8 cellular contexts compared by ENCODE assay signal in the genomic region with DNA sequence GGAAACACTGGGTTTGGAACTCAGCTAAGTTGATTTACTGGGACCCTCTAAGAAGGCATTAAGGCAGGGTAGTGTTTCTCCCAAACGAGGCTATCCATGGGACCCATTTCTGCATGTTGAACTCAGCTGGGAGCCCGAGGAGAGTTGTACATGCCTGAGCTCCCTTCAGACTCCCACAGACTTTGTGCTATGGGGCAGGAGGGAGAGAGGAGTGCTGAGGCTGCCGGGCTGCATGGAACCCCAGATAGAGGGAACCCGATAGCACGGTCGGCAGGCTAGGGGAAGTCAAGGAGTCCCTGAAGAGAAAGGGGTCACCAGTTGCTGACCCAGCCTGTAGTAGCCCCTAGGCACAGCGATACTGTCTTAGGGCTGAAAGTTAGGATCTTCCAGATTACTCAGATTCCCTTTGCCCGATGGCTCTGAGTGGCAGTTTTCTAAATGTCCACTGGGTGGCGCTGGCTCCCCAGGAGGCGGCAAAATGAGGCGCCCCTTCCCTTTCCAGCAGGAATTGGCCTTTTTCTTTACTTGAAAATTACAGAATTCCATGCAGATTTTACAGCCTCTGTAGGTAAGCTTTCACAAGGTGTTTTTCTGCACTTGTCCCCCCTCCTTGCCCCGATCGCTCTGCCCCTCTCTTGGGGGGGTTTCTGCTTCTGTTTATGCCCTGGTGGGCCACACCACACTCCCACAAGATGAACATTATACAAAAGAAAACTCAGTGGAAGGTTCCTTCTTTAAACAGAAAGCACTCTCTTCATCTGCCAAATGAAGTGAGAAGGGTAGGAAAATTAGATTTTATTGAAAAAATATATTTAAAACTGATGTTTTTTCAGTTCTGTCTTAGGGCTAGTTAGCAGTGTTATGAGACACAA. TPM values are rescaled to one million over a fixed set of nuclear protein-coding genes. Genes with fewer than 3 reads are reported as not detected.
DNase-seq lines count a peak whose midpoint lies in the region; ATAC-seq and TF ChIP-seq lines count a peak whose summit lies in the region.

No MANE protein-coding gene starts in this region.

- peaks cover 9 to 46% of the 10 kb centered on the region in 2 donors for H3K4me1 ChIP-seq in left lung

- H3K36me3 ChIP-seq in left lung, result peaks cover 0 to 37% of the 10 kb centered on the region in 2 donors

- H3K27me3 ChIP-seq in left lung, result no peaks in the 10 kb centered on the region

- peak; percentile 61 for DNase-seq in NCI-H82 (lab: John Stamatoyannopoulos, UW)
- no peak for DNase-seq in NCI-H82 treated with DMSO at 0.1 percent for 48 hours (lab: John Stamatoyannopoulos, UW; ENCODE audit: unreplicated experiment)
- DNase-seq in NCI-H128 (lab: John Stamatoyannopoulos, UW; ENCODE audit: unreplicated experiment), result peak; percentile 17
- peak; percentile 54 to 56 for DNase-seq in activated CD4-positive, alpha-beta T cell treated with anti-CD3 and anti-CD28 coated beads for 24 hours (ENCODE audit: low read depth in 2 of 2)
- DNase-seq in chondrocyte (ENCODE audit: low spot score), result no peak
- peak in 1 of 2 donors; percentile 62 for DNase-seq in left lung
- DNase-seq in stimulated activated CD4-positive, alpha-beta T cell treated with anti-CD3 and anti-CD28 coated beads, Interleukin-4, amount 100 ng/mL, for 48 hours (ENCODE audit: low read depth in 2 of 2), result peak; percentile 42 to 65

- H3K4me3 ChIP-seq in left lung, result no peak overlapping the region

- H3K4me3 Mint-ChIP-seq in chondrocyte (ENCODE audit: unreplicated experiment), result no peak overlapping the region

- peaks cover 12% of the 10 kb centered on the region for H3K36me3 Mint-ChIP-seq in chondrocyte (ENCODE audit: low read depth)

- H3K27ac Mint-ChIP-seq in chondrocyte (ENCODE audit: unreplicated experiment), result peak overlapping the region; percentile 3

- peak overlapping the region; percentile 48 to 50 for H3K27ac ChIP-seq in left lung

- no peaks in the 10 kb centered on the region for H3K27me3 Mint-ChIP-seq in chondrocyte (ENCODE audit: low read depth)

- intact Hi-C loops in left lung (cut with DNase I), result loop anchor here in 1 of 2 donors (10.0 kb wide), 1 partner anchor 190 kb away; no protein-coding TSS in a partner anchor

- no peaks in the 10 kb centered on the region for H3K9me3 Mint-ChIP-seq in chondrocyte (ENCODE audit: low read depth)

- no peaks in the 10 kb centered on the region for H3K9me3 ChIP-seq in left lung

- H3K4me1 Mint-ChIP-seq in chondrocyte (ENCODE audit: low read depth), result peaks cover 8% of the 10 kb centered on the region

- TF ChIP-seq CTCF in chondrocyte (IDR thresholded peaks at IDR 0.05) (peak; percentile 98), left lung (IDR thresholded peaks at IDR 0.05) (peak; percentile 91 to 92)

- peak; percentile 73 for ATAC-seq in left lung
- no peak for ATAC-seq in HG03108 (IDR thresholded peaks at IDR 0.05; ENCODE audit: unreplicated experiment)

RNA-seq across cellular contexts. Expression of a gene that starts 17.8 kb away (rescaled TPM):
- 52.0 to 54.8 TPM (median 53.2 TPM) in 3 replicates for total RNA-seq in chondrocyte
- total RNA-seq in left lung, result 10 to 100 TPM; 51.8 to 72.0 TPM

RNA-seq across cellular contexts. Expression of a gene that starts 44.7 kb away (rescaled TPM):
- 0.58 to 1.1 TPM (median 1.1 TPM) in 3 replicates for total RNA-seq in chondrocyte
- total RNA-seq in left lung, result 10 to 100 TPM; 26.8 to 37.2 TPM

Comparison
In these comparisons a context has a peak if more than half of its experiments do, and no peak if none do; other contexts are left out.
1. DNase-seq: peak in NCI-H82 (single experiment), NCI-H128 (single experiment), activated CD4-positive, alpha-beta T cell treated with anti-CD3 and anti-CD28 coated beads for 24 hours (2 of 2) and stimulated activated CD4-positive, alpha-beta T cell treated with anti-CD3 and anti-CD28 coated beads, Interleukin-4, amount 100 ng/mL, for 48 hours (2 of 2); none in NCI-H82 treated with DMSO at 0.1 percent for 48 hours (single experiment) and chondrocyte (single experiment).
2. RNA of a gene that starts 44.7 kb away (total RNA-seq): 26.8 to 37.2 TPM in left lung; 0.58 to 1.1 TPM in chondrocyte; every median in the first group is over 10 times any median in the second.